In the genomic region with DNA sequence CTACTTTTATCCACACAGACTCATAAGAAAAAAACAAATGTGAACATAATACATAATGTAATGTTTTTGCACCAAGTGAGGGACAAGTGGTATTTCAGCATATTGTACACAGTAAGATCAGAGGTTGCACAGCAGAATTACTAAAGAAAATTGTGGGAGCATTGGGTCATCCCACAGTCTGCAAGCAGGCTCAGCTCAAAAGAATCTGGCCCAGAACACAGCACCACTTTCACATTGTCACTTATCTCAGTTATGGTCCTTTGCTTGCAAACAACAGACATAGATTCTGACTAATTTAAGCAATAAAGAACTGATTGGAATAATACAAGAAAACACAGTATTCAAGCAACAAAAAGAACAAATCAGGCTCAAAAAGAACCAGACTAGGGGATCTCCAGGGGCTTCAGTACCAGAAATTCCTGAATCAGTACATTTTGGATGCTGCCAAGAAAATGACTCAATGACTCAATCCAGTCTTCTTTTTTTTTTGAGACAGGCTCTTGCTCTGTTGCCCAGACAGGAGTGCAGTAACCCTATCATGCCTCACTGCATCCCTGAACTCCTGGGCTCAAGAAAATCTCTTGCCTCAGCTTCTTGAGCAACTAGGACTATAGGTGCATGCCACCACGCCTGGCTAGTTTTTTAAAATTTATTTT, we compare ENCODE assay signal across 10 cellular contexts. TPM values are rescaled to one million over a fixed set of nuclear protein-coding genes. Genes with fewer than 3 reads are reported as not detected.
DNase-seq lines count a peak whose midpoint lies in the region; ATAC-seq and TF ChIP-seq lines count a peak whose summit lies in the region.
"Had no signal": no experiment of that assay in that cellular context is flagged by ENCODE, and none has a peak within 500 bp of the region (broad histone marks: within the 10 kb centered on the region; RNA-seq: fewer than 3 reads in every experiment).

No MANE protein-coding gene starts in this region.

- no TSS peak for BruUV-seq in Panc1 (replicated peaks; lab: Mats Ljungman, UMichigan)

- no peaks in the 10 kb centered on the region for H3K9me3 ChIP-seq in Panc1 (ENCODE audit: control insufficient read depth, insufficient read depth, low read depth, low read length)

- TF ChIP-seq CTCF in Panc1 (IDR thresholded peaks at IDR 0.05) (no peak), fibroblast of pulmonary artery (IDR thresholded peaks at IDR 0.05; ENCODE audit: low read length, missing control alignments) (no peak)

- intact Hi-C loops in Panc1 (cut with micrococcal nuclease; ENCODE audit: unreplicated experiment) = no loop called here

- H3K4me1 ChIP-seq in Panc1 (ENCODE audit: control insufficient read depth, insufficient read depth, low read length) = no peaks in the 10 kb centered on the region; the same call in 1 of the 2 replicates

- ATAC-seq in Panc1 = peak; percentile 56
- no peak for ATAC-seq in HG03025 (IDR thresholded peaks at IDR 0.05; ENCODE audit: low FRiP score, unreplicated experiment)
- ATAC-seq in HG03135 (IDR thresholded peaks at IDR 0.05; ENCODE audit: unreplicated experiment) = no peak
- no peak for ATAC-seq in HG03442 (IDR thresholded peaks at IDR 0.05; ENCODE audit: unreplicated experiment)

- H3K4me3 ChIP-seq in Panc1 (ENCODE audit: low read depth in 2 of 2, low read length in 2 of 2) (no peak overlapping the region), fibroblast of pulmonary artery (replicated peaks; ENCODE audit: low read depth, low read length) (no peak overlapping the region), skeletal muscle cell (ENCODE audit: low read depth, low read length) (no peak overlapping the region)

- H3K27me3 ChIP-seq in Panc1 (ENCODE audit: control insufficient read depth, insufficient read depth, low read length) = no peaks in the 10 kb centered on the region

- peak overlapping the region; percentile 37; the same call in 1 of the 2 replicates for H3K27ac ChIP-seq in Panc1 (ENCODE audit: low read length)

- peak; percentile 69 for DNase-seq in GM04503 (ENCODE audit: low read depth)
- DNase-seq in Panc1 (ENCODE audit: low read depth, low spot score) = no peak
- peak; percentile 82 for DNase-seq in fibroblast of pulmonary artery (ENCODE audit: low read depth)
- peak; percentile 75 for DNase-seq in skeletal muscle cell (ENCODE audit: low read depth)
- no peak for DNase-seq in NCI-H524 (lab: John Stamatoyannopoulos, UW)
- DNase-seq: NCI-H446 treated with DMSO at 0.1 percent for 48 hours, T1000 had no signal

- in situ Hi-C loops in Panc1 (cut with HindIII; ENCODE audit: low pct_unique_long_range_greater_than_20kb, low sequenced_read_pairs) = no loop called here

- H3K36me3 ChIP-seq in Panc1 (ENCODE audit: control insufficient read depth, insufficient read depth, low read length) = no peaks in the 10 kb centered on the region

- POLR2A ChIA-PET in Panc1 (lab: Charles Lee) = no interaction called here

- CTCF ChIA-PET in Panc1 (lab: Charles Lee) = no interaction called here

RNA-seq across cellular contexts. Expression of gene EEA1, which starts 42.9 kb away (rescaled TPM):
- 15.1 TPM for total RNA-seq in Panc1 (2021; ENCODE audit: unreplicated experiment)
- polyA plus RNA-seq in Panc1 (2012; ENCODE audit: insufficient read length) = 2.6 TPM

Comparison
In these comparisons a context has a peak if more than half of its experiments do, and no peak if none do; other contexts are left out.
1. DNase-seq: peak in GM04503 (single experiment), fibroblast of pulmonary artery (single experiment) and skeletal muscle cell (single experiment); none in Panc1 (single experiment) and NCI-H524 (0 of 2).